Comparison of ENCODE assay signal across 9 cellular contexts in genomic region chr14:22509751-22510300, GRCh38.
DNase-seq lines count a peak whose midpoint lies in the region; ATAC-seq and TF ChIP-seq lines count a peak whose summit lies in the region.
"Had no signal": no experiment of that assay in that cellular context is flagged by ENCODE, and none has a peak within 500 bp of the region (broad histone marks: within the 10 kb centered on the region; RNA-seq: fewer than 3 reads in every experiment).

No MANE protein-coding gene starts in this region.

- H3K4me1 ChIP-seq in right atrium auricular region (peaks cover 0 to 65% of the 10 kb centered on the region in 2 donors), heart right ventricle (peaks cover 3 to 57% (median 40%) of the 10 kb centered on the region in 9 donors), OCI-LY1 (ENCODE audit: insufficient read depth, low read length, severe bottlenecking) (peaks cover 100% of the 10 kb centered on the region), transverse colon (peaks cover 0 to 39% (median 24%) of the 10 kb centered on the region in 4 donors)
- peaks cover 55% of the 10 kb centered on the region for H3K4me1 ChIP-seq in effector memory CD4-positive, alpha-beta T cell (ENCODE audit: control insufficient read depth, insufficient read depth, low read length, poor library complexity, severe bottlenecking)

- H3K79me2 ChIP-seq in OCI-LY1 (ENCODE audit: insufficient read depth, low read length): no peaks in the 10 kb centered on the region

- H3K4me2 ChIP-seq in OCI-LY1 (ENCODE audit: low read length): peak overlapping the region; percentile 73

- in situ Hi-C loops in transverse colon (cut with MboI; ENCODE audit: low pct_ligation_motif_present in 1 of 4, low pct_unique_long_range_greater_than_20kb in 1 of 4, low sequenced_read_pairs in 3 of 4): no loop called here

- no peaks in the 10 kb centered on the region for H3K9me3 ChIP-seq in right atrium auricular region
- no peaks in the 10 kb centered on the region for H3K9me3 ChIP-seq in heart right ventricle
- H3K9me3 ChIP-seq in OCI-LY1 (ENCODE audit: low read length): no peaks in the 10 kb centered on the region
- no peaks in the 10 kb centered on the region for H3K9me3 ChIP-seq in effector memory CD4-positive, alpha-beta T cell (ENCODE audit: control insufficient read depth, low read length)
- no peaks in the 10 kb centered on the region for H3K9me3 ChIP-seq in transverse colon
- H3K9me3 ChIP-seq: esophagus muscularis mucosa had no signal

- TF ChIP-seq POLR2A in transverse colon (IDR thresholded peaks at IDR 0.05): no peak

- H3K27me3 ChIP-seq in right atrium auricular region: no peaks in the 10 kb centered on the region
- no peaks in the 10 kb centered on the region for H3K27me3 ChIP-seq in heart right ventricle
- H3K27me3 ChIP-seq in OCI-LY1 (ENCODE audit: insufficient read depth, low read length): no peaks in the 10 kb centered on the region
- H3K27me3 ChIP-seq in effector memory CD4-positive, alpha-beta T cell (replicated peaks; ENCODE audit: control insufficient read depth, insufficient read depth, low read length, poor library complexity, severe bottlenecking): no peaks in the 10 kb centered on the region
- no peaks in the 10 kb centered on the region for H3K27me3 ChIP-seq in transverse colon
- H3K27me3 ChIP-seq: esophagus muscularis mucosa had no signal

- H3K36me3 ChIP-seq in right atrium auricular region (no peaks in the 10 kb centered on the region), heart right ventricle (no peaks in the 10 kb centered on the region), OCI-LY1 (ENCODE audit: insufficient read depth, low read length) (0 out of 2 replicates have a peak, but pooled peaks cover 8% of the 10 kb centered on the region), transverse colon (no peaks in the 10 kb centered on the region)
- peaks cover 13% of the 10 kb centered on the region for H3K36me3 ChIP-seq in effector memory CD4-positive, alpha-beta T cell (ENCODE audit: control insufficient read depth, insufficient read depth, low read length)
- H3K36me3 ChIP-seq: esophagus muscularis mucosa had no signal

- H3K4me3 ChIP-seq in right atrium auricular region: no peak overlapping the region
- peak overlapping the region in 1 of 10 donors; percentile 21 for H3K4me3 ChIP-seq in heart right ventricle
- peak overlapping the region; percentile 49 for H3K4me3 ChIP-seq in OCI-LY1 (ENCODE audit: low read depth, low read length, poor library complexity, severe bottlenecking)
- no peak overlapping the region for H3K4me3 ChIP-seq in effector memory CD4-positive, alpha-beta T cell (ENCODE audit: insufficient read depth, low read depth, low read length, poor library complexity, severe bottlenecking)
- H3K4me3 ChIP-seq in transverse colon: no peak overlapping the region
- H3K4me3 ChIP-seq: esophagus muscularis mucosa had no signal

- no peak for DNase-seq in right atrium auricular region (ENCODE audit: low spot score)
- no peak for DNase-seq in heart right ventricle
- DNase-seq in effector memory CD4-positive, alpha-beta T cell: no peak
- no peak for DNase-seq in transverse colon
- no peak for DNase-seq in globus pallidus (ENCODE audit: low spot score)
- DNase-seq in kidney tubule cell (ENCODE audit: low spot score): no peak
- no peak for DNase-seq in islet precursor cell

- H3F3A ChIP-seq in OCI-LY1 (ENCODE audit: insufficient read depth, low read length): 0 out of 2 replicates have a peak, but pooled peaks cover 5% of the 10 kb centered on the region

- H3K27ac ChIP-seq in right atrium auricular region (peak overlapping the region; percentile 63 to 69), heart right ventricle (peak overlapping the region in 1 of 10 donors; percentile 76), OCI-LY1 (ENCODE audit: low read depth, low read length, poor library complexity, severe bottlenecking) (peak overlapping the region; percentile 97), transverse colon (peak overlapping the region; percentile 44 to 70 (median 58))
- H3K27ac ChIP-seq in effector memory CD4-positive, alpha-beta T cell (ENCODE audit: insufficient read depth, low read length, poor library complexity, severe bottlenecking): peak overlapping the region; percentile 83
- H3K27ac ChIP-seq: esophagus muscularis mucosa had no signal

- intact Hi-C loops in heart right ventricle (cut with DNase I) (no loop called here), transverse colon (cut with DNase I; ENCODE audit: low total_unique reads) (no loop called here)

- H3K9me2 ChIP-seq in OCI-LY1 (ENCODE audit: low read depth, low read length): no peaks in the 10 kb centered on the region

- TF ChIP-seq CTCF in right atrium auricular region (IDR thresholded peaks at IDR 0.05) (no peak), heart right ventricle (IDR thresholded peaks at IDR 0.05) (no peak), OCI-LY1 (IDR thresholded peaks at IDR 0.05; ENCODE audit: low read length) (no peak), transverse colon (IDR thresholded peaks at IDR 0.05) (no peak)

- no peak for TF ChIP-seq EP300 in transverse colon (IDR thresholded peaks at IDR 0.05; ENCODE audit: low read depth)

- no peak for ATAC-seq in heart right ventricle

- 64 to 75% methylated on average over 5 of the region's 5 CpGs for WGBS in heart right ventricle, 2 donors
- WGBS in transverse colon (ENCODE audit: low coverage in 1 of 2), 2 donors: 38 to 48% methylated on average over 4 to 5 of the region's 5 CpGs

- H2AFZ ChIP-seq in OCI-LY1 (ENCODE audit: low read length): no peak overlapping the region

- H3K9ac ChIP-seq in OCI-LY1 (ENCODE audit: low read length): peak overlapping the region; percentile 85

- no peaks in the 10 kb centered on the region for H4K20me1 ChIP-seq in OCI-LY1 (ENCODE audit: insufficient read depth, low read length)
